Comparison of ENCODE assay signal across 10 cellular contexts in the genomic region with DNA sequence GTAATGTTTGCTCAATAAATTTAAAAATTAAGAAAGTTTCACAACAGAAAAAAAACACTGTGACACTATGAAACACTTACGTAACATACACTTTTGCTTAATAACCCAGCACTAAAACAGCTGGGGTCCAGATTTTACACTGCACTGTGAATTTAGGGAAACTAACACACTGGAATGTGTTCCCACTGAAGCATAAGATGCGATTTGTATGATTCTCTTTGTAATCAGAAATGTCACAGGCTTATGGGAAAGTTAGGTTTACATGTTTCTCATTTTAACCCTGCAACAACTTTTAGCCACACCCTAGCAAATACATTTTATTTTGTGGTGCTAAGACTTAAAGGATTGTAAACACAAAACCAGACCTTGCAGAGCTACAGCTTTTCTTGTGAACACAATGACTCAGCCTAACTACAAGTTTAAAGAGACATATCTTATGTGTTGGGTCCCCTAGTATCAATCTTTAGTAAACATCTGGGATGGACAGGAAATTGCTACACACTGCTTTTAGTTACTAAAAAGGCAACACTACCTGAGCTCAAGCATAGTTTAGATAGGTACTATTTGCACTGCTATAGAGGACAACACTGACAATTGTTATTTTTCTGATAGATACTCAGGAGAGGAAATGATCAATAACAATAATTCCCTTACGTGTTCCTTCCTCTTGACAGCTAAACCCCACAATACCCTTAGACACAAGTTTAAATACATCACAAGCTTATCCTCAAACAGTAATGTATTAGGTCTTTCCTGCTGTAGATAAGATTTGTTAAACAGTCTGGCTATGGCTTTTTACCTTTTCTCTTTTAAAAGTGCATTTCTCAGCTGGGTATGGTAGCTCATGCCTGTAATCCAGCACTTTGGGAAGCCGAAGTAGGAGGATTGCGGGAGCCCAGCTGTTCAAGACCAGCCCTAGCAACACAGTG. TPM values are rescaled to one million over a fixed set of nuclear protein-coding genes. Genes with fewer than 3 reads are reported as not detected.
DNase-seq lines count a peak whose midpoint lies in the region; ATAC-seq, FAIRE-seq and TF ChIP-seq lines count a peak whose summit lies in the region.
"Had no signal": no experiment of that assay in that cellular context is flagged by ENCODE, and none has a peak within 500 bp of the region (broad histone marks: within the 10 kb centered on the region; RNA-seq: fewer than 3 reads in every experiment).

No MANE protein-coding gene starts in this region.

- POLR2A ChIA-PET in CD8-positive, alpha-beta memory T cell (lab: Charles Lee) = no interaction called here

- peak overlapping the region; percentile 21 for H3K27ac ChIP-seq in CD8-positive, alpha-beta memory T cell (ENCODE audit: low read depth, low read length)
- H3K27ac ChIP-seq in neural progenitor cell = no peak overlapping the region
- H3K27ac ChIP-seq in psoas muscle = no peak overlapping the region

- peaks cover 15 to 21% (median 16%) of the 10 kb centered on the region in 3 donors for H3K4me1 Mint-ChIP-seq in CD8-positive, alpha-beta memory T cell
- peaks cover 61% of the 10 kb centered on the region for H3K4me1 Mint-ChIP-seq in dendritic cell treated with granulocyte-macrophage colony-stimulating factor and Interleukin-4, amounts not matched to agents 40 ng/mL and 50 ng/mL, for 4 days (ENCODE audit: low read depth)
- peaks cover 18% of the 10 kb centered on the region for H3K4me1 Mint-ChIP-seq in neural progenitor cell

- peak overlapping the region in 2 of 8 donors; percentile 23 to 84 for H3K27ac Mint-ChIP-seq in CD8-positive, alpha-beta memory T cell
- H3K27ac Mint-ChIP-seq in dendritic cell treated with granulocyte-macrophage colony-stimulating factor and Interleukin-4, amounts not matched to agents 40 ng/mL and 50 ng/mL, for 4 days = peak overlapping the region; percentile 56
- H3K27ac Mint-ChIP-seq in neural progenitor cell = peak overlapping the region; percentile 55

- H3K36me3 Mint-ChIP-seq in CD8-positive, alpha-beta memory T cell = no peaks in the 10 kb centered on the region
- H3K36me3 Mint-ChIP-seq in dendritic cell treated with granulocyte-macrophage colony-stimulating factor and Interleukin-4, amounts not matched to agents 40 ng/mL and 50 ng/mL, for 4 days (ENCODE audit: low read depth) = peaks cover 10% of the 10 kb centered on the region
- no peaks in the 10 kb centered on the region for H3K36me3 Mint-ChIP-seq in neural progenitor cell

- ATAC-seq in psoas muscle (no peak), HG03025 (IDR thresholded peaks at IDR 0.05; ENCODE audit: low FRiP score, unreplicated experiment) (no peak), HG03139 (IDR thresholded peaks at IDR 0.05; ENCODE audit: unreplicated experiment) (no peak)

- no peak overlapping the region for H3K9ac ChIP-seq in neural progenitor cell

- no peak for DNase-seq in CD8-positive, alpha-beta memory T cell
- peak; percentile 89 for DNase-seq in M059J (ENCODE audit: low read depth)
- DNase-seq in neural progenitor cell (ENCODE audit: low spot score) = no peak
- no peak for DNase-seq in psoas muscle
- DNase-seq in GM19239 (ENCODE audit: insufficient read length, low spot score) = no peak
- DNase-seq: NCI-H510A had no signal

- no peaks in the 10 kb centered on the region for H3K9me3 ChIP-seq in CD8-positive, alpha-beta memory T cell (ENCODE audit: low read length)
- H3K9me3 ChIP-seq in neural progenitor cell (ENCODE audit: low read depth) = no peaks in the 10 kb centered on the region
- H3K9me3 ChIP-seq in psoas muscle = no peaks in the 10 kb centered on the region

- H3K4me1 ChIP-seq in CD8-positive, alpha-beta memory T cell (ENCODE audit: insufficient read depth, low read length) = peaks cover 10% of the 10 kb centered on the region
- no peaks in the 10 kb centered on the region for H3K4me1 ChIP-seq in neural progenitor cell
- H3K4me1 ChIP-seq in psoas muscle = peaks cover 10% of the 10 kb centered on the region

- no peaks in the 10 kb centered on the region for H3K79me2 ChIP-seq in neural progenitor cell (ENCODE audit: low read depth)

- no peak overlapping the region for H3K4me2 ChIP-seq in neural progenitor cell

- no peak for FAIRE-seq in GM19239 (lab: Jason Lieb, UNC)

- 52 to 77% (median 71%) methylated on average over 5 of the region's 5 CpGs for WGBS in psoas muscle, 3 donors

- CTCF ChIA-PET in CD8-positive, alpha-beta memory T cell (lab: Charles Lee) = no interaction called here

- intact Hi-C loops in dendritic cell treated with granulocyte-macrophage colony-stimulating factor and Interleukin-4, amounts not matched to agents 40 ng/mL and 50 ng/mL, for 4 days (cut with micrococcal nuclease) = no loop called here
- intact Hi-C loops in psoas muscle (cut with DNase I) = no loop called here

- peak overlapping the region in 2 of 7 donors; percentile 20 to 47 for H3K4me3 Mint-ChIP-seq in CD8-positive, alpha-beta memory T cell
- no peak overlapping the region for H3K4me3 Mint-ChIP-seq in dendritic cell treated with granulocyte-macrophage colony-stimulating factor and Interleukin-4, amounts not matched to agents 40 ng/mL and 50 ng/mL, for 4 days
- no peak overlapping the region for H3K4me3 Mint-ChIP-seq in neural progenitor cell

- H3K27me3 Mint-ChIP-seq in CD8-positive, alpha-beta memory T cell = peaks cover 14 to 44% of the 10 kb centered on the region in 2 donors
- H3K27me3 Mint-ChIP-seq in dendritic cell treated with granulocyte-macrophage colony-stimulating factor and Interleukin-4, amounts not matched to agents 40 ng/mL and 50 ng/mL, for 4 days = no peaks in the 10 kb centered on the region
- peaks cover 24% of the 10 kb centered on the region for H3K27me3 Mint-ChIP-seq in neural progenitor cell (ENCODE audit: insufficient read depth, low read depth)

- H3K27me3 ChIP-seq in CD8-positive, alpha-beta memory T cell (ENCODE audit: insufficient read depth, low read length, poor library complexity, severe bottlenecking) = peaks cover 6% of the 10 kb centered on the region
- peaks cover 30% of the 10 kb centered on the region for H3K27me3 ChIP-seq in neural progenitor cell
- H3K27me3 ChIP-seq in psoas muscle (ENCODE audit: insufficient read depth in 3 of 3, low read length in 2 of 3) = no peaks in the 10 kb centered on the region

- H4K20me1 ChIP-seq in neural progenitor cell (ENCODE audit: low read depth) = no peaks in the 10 kb centered on the region

- H2AFZ ChIP-seq in neural progenitor cell (replicated peaks) = no peak overlapping the region

- H3F3A ChIP-seq in neural progenitor cell (ENCODE audit: low read depth) = no peaks in the 10 kb centered on the region

- H3K9me3 Mint-ChIP-seq in CD8-positive, alpha-beta memory T cell = no peaks in the 10 kb centered on the region
- H3K9me3 Mint-ChIP-seq in dendritic cell treated with granulocyte-macrophage colony-stimulating factor and Interleukin-4, amounts not matched to agents 40 ng/mL and 50 ng/mL, for 4 days = no peaks in the 10 kb centered on the region
- H3K9me3 Mint-ChIP-seq in neural progenitor cell = no peaks in the 10 kb centered on the region

- no peak overlapping the region for H3K4me3 ChIP-seq in CD8-positive, alpha-beta memory T cell (ENCODE audit: low read length)
- no peak overlapping the region for H3K4me3 ChIP-seq in neural progenitor cell
- no peak overlapping the region for H3K4me3 ChIP-seq in psoas muscle

- TF ChIP-seq CTCF in neural progenitor cell (IDR thresholded peaks at IDR 0.05) (no peak), psoas muscle (IDR thresholded peaks at IDR 0.05) (no peak)

- H3K36me3 ChIP-seq in CD8-positive, alpha-beta memory T cell (ENCODE audit: insufficient read depth, low read length) = no peaks in the 10 kb centered on the region
- H3K36me3 ChIP-seq in neural progenitor cell (no peaks in the 10 kb centered on the region), psoas muscle (ENCODE audit: insufficient read depth in 1 of 2, low read depth in 1 of 2) (no peaks in the 10 kb centered on the region)

RNA-seq across cellular contexts. Expression of gene PLD1, which starts 3.8 kb away (rescaled TPM):
- 1 to 10 TPM in 1 of 2 experiments, under 1 TPM in 1; 0.59 to 1.3 TPM for total RNA-seq in CD8-positive, alpha-beta memory T cell
- polyA plus RNA-seq in CD8-positive, alpha-beta memory T cell = 14.5 TPM
- total RNA-seq in M059J (2014; rRNA removed; shearing (Covaris generic)) = 7.6 and 7.8 TPM in 2 replicates
- total RNA-seq in neural progenitor cell (ENCODE audit: low replicate concordance) = 0.19 and 0.21 TPM in 2 replicates
- 1 to 10 TPM; 1.9 to 6.7 (median 3.0) TPM for total RNA-seq in psoas muscle
- 1 to 10 TPM in 2 of 3 donors, under 1 TPM in 1; 0.73 to 1.7 (median 1.6) TPM for polyA plus RNA-seq in psoas muscle

RNA-seq across cellular contexts. Expression of gene TMEM212, which starts 36.7 kb away (rescaled TPM):
- total RNA-seq in CD8-positive, alpha-beta memory T cell = not detected
- not detected for polyA plus RNA-seq in CD8-positive, alpha-beta memory T cell
- total RNA-seq in M059J (2014; rRNA removed; shearing (Covaris generic)) = not detected in 2 replicates
- total RNA-seq in neural progenitor cell (ENCODE audit: low replicate concordance) (not detected in 2 replicates), psoas muscle (not detected)
- not detected for polyA plus RNA-seq in psoas muscle
- total RNA-seq: glomerular endothelial cell had no signal
